ENCODE assay signal across 13 cellular contexts in the genomic region with DNA sequence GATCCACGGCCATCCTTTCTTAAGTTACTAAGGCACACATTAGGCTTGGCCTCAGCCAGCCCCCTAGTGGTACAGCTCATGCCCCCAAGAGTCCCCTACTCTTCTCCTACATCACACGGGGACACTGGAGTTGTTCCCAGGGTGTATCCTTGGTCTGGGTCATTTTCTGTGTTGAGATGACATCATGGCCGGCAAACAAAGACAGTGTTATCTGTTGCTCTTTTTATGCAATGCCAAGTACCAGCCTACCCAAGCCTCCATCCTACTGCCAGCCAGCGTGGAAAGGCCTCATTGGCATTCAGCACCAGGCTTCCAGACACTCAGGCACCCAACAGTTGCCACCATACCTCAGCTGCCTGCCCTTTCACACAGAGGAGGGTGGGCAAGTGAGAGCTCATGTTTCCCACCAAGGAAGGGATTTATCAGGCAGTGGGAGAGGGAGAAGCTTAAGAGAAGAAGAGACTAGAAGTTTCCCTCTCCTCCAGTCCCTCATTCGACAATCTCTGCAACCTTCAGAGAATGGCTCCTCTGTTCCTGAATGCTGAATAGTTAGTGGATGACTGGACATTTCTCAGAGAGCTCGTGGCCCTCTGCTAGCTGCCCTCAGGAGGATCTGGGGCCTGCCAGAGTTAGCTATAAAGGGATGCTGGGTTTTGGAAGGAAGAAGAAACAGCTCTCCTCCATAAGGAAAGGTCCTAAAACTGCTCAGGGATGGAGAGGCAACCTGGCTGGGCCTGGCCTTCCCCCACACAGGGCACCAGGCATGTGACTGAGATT. TPM values are rescaled to one million over a fixed set of nuclear protein-coding genes. Genes with fewer than 3 reads are reported as not detected.
DNase-seq lines count a peak whose midpoint lies in the region; ATAC-seq and TF ChIP-seq lines count a peak whose summit lies in the region.
"Had no signal": no experiment of that assay in that cellular context is flagged by ENCODE, and none has a peak within 500 bp of the region (broad histone marks: within the 10 kb centered on the region; RNA-seq: fewer than 3 reads in every experiment).

No MANE protein-coding gene starts in this region.

- H3K36me3 ChIP-seq in GM06990 (ENCODE audit: control insufficient read depth, insufficient read depth, low read length) = no peaks in the 10 kb centered on the region

- no peaks in the 10 kb centered on the region for H3K27me3 ChIP-seq in GM06990 (replicated peaks; ENCODE audit: control insufficient read depth, insufficient read depth, low read length)

- ATAC-seq in HG02763 (IDR thresholded peaks at IDR 0.05; ENCODE audit: unreplicated experiment) = no peak

- DNase-seq in GM06990 (ENCODE audit: extremely low read depth, insufficient read length) (no peak), NCI-H2196 treated with DMSO at 0.1 percent for 48 hours (lab: John Stamatoyannopoulos, UW; ENCODE audit: unreplicated experiment) (peak; percentile 4), neural crest cell (ENCODE audit: low read depth, low spot score) (no peak), HCEC 1CT (no peak), NCI-H187 (lab: John Stamatoyannopoulos, UW) (no peak)
- no peak for DNase-seq in stimulated activated naive CD4-positive, alpha-beta T cell (lab: John Stamatoyannopoulos, UW)
- DNase-seq: activated naive CD4-positive, alpha-beta T cell treated with anti-CD3 and anti-CD28 coated beads, Interleukin-2, amount 10 ng/mL, durations not matched to agents 7 days and 5 days; CD8-positive, alpha-beta memory T cell; NCI-H146 had no signal

- no peaks in the 10 kb centered on the region for H3K36me3 Mint-ChIP-seq in neural crest cell (ENCODE audit: low read depth)
- H3K36me3 Mint-ChIP-seq: activated naive CD4-positive, alpha-beta T cell treated with anti-CD3 and anti-CD28 coated beads, Interleukin-2, amount 10 ng/mL, durations not matched to agents 7 days and 5 days; CD8-positive, alpha-beta memory T cell had no signal

- no peak overlapping the region for H3K4me3 Mint-ChIP-seq in neural crest cell
- H3K4me3 Mint-ChIP-seq: activated naive CD4-positive, alpha-beta T cell treated with anti-CD3 and anti-CD28 coated beads, Interleukin-2, amount 10 ng/mL, durations not matched to agents 7 days and 5 days; CD8-positive, alpha-beta memory T cell had no signal

- no peaks in the 10 kb centered on the region for H3K4me1 Mint-ChIP-seq in neural crest cell

- H3K4me3 ChIP-seq in GM06990 (replicated peaks; ENCODE audit: low read depth, low read length) = no peak overlapping the region
- H3K4me3 ChIP-seq: skin epidermis had no signal

- peak overlapping the region; percentile 91 for H3K27ac ChIP-seq in cingulate gyrus (ENCODE audit: low read depth, low read length)
- H3K27ac ChIP-seq: epithelial cell of prostate had no signal

- H3K27ac Mint-ChIP-seq in neural crest cell (ENCODE audit: unreplicated experiment) = peak overlapping the region; percentile 72
- H3K27ac Mint-ChIP-seq: activated naive CD4-positive, alpha-beta T cell treated with anti-CD3 and anti-CD28 coated beads, Interleukin-2, amount 10 ng/mL, durations not matched to agents 7 days and 5 days; CD8-positive, alpha-beta memory T cell had no signal

- no peaks in the 10 kb centered on the region for H3K27me3 Mint-ChIP-seq in neural crest cell (ENCODE audit: low read depth)

- no peaks in the 10 kb centered on the region for H3K9me3 Mint-ChIP-seq in neural crest cell
- H3K9me3 Mint-ChIP-seq: activated naive CD4-positive, alpha-beta T cell treated with anti-CD3 and anti-CD28 coated beads, Interleukin-2, amount 10 ng/mL, durations not matched to agents 7 days and 5 days had no signal

- peak; percentile 40 for TF ChIP-seq CTCF in GM06990 (IDR thresholded peaks at IDR 0.05; ENCODE audit: insufficient read depth, low read length, poor library complexity, severe bottlenecking)
- peak; percentile 19 for TF ChIP-seq CTCF in neural crest cell (conservative IDR thresholded peaks at IDR 0.05)

RNA-seq across cellular contexts. Expression of a gene that starts 17.7 kb away (rescaled TPM):
- 2.1 and 2.4 TPM in 2 replicates for total RNA-seq in neural crest cell

RNA-seq across cellular contexts. Expression of a gene that starts 27.2 kb away (rescaled TPM):
- total RNA-seq in neural crest cell = 26.0 and 28.4 TPM in 2 replicates

RNA-seq across cellular contexts. Expression of a gene that starts 47.3 kb away (rescaled TPM):
- 2.1 and 2.8 TPM in 2 replicates for total RNA-seq in neural crest cell
